ENCODE assay signal across 10 cellular contexts in the genomic region with DNA sequence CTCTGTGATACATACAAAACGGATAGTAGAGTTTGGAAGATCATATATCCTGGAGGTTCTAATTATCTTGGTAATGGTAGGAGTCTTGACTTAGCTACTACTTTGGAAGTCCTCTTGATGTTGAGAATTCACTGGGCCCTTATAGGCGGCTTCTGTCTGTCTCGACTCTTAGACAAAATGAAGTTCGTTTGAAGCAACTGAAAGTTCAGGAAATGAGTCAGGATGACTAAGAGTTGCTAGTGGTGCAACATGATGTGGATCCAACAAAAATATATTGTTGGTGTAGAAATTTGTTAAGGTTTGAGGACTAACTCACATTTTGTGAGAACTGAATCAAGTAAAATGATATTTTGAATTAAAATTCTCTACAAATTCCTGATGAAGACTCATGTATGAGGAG.
DNase-seq lines count a peak whose midpoint lies in the region; ATAC-seq and TF ChIP-seq lines count a peak whose summit lies in the region.
"Had no signal": no experiment of that assay in that cellular context is flagged by ENCODE, and none has a peak within 500 bp of the region (broad histone marks: within the 10 kb centered on the region; RNA-seq: fewer than 3 reads in every experiment).

No MANE protein-coding gene starts in this region.

- H4K8ac ChIP-seq in trophoblast cell (ENCODE audit: low read depth, low read length): no peak overlapping the region

- intact Hi-C loops in ascending aorta (cut with DNase I): loop anchor here (10.0 kb wide), 1 partner anchor 893 kb away; no protein-coding TSS in a partner anchor

- H3K4ac ChIP-seq in trophoblast cell (ENCODE audit: low read depth, low read length): no peak overlapping the region

- H2BK5ac ChIP-seq in trophoblast cell (ENCODE audit: low read depth, low read length, poor library complexity): no peak overlapping the region

- H3K18ac ChIP-seq in trophoblast cell (ENCODE audit: low read length): no peak overlapping the region

- no peak overlapping the region for H3K14ac ChIP-seq in trophoblast cell (ENCODE audit: low read length)

- H3K4me2 ChIP-seq in trophoblast cell (ENCODE audit: low read length): no peak overlapping the region

- H3K23ac ChIP-seq in trophoblast cell (ENCODE audit: low read length): no peak overlapping the region

- H3K9me3 ChIP-seq in ascending aorta (peaks cover 0 to 10% of the 10 kb centered on the region in 2 donors), trophoblast cell (ENCODE audit: insufficient read depth, low read depth, low read length) (no peaks in the 10 kb centered on the region)

- H2AFZ ChIP-seq in ACC112 (ENCODE audit: low read length, unreplicated experiment) (peak overlapping the region; percentile 17), trophoblast cell (ENCODE audit: insufficient read depth, low read length, poor library complexity) (no peak overlapping the region)

- DNase-seq in HS-27A (ENCODE audit: low read depth) (peak; percentile 84), ascending aorta (ENCODE audit: low spot score in 2 of 2) (peak in 1 of 2 donors; percentile 76), glomerular visceral epithelial cell (ENCODE audit: extremely low spot score) (peak; percentile 47), DMS 273 treated with DMSO at 0.1 percent for 48 hours (lab: John Stamatoyannopoulos, UW) (no peak), trophoblast cell (no peak), DMS79 (lab: John Stamatoyannopoulos, UW) (no peak)
- DNase-seq: NCI-H524 had no signal

- no peak overlapping the region for H4K12ac ChIP-seq in trophoblast cell (ENCODE audit: low read depth, low read length)

- no peak overlapping the region for H3K4me3 ChIP-seq in ACC112 (ENCODE audit: low read depth, low read length)
- no peak overlapping the region for H3K4me3 ChIP-seq in ascending aorta
- no peak overlapping the region for H3K4me3 ChIP-seq in trophoblast cell (ENCODE audit: low read depth, low read length)
- H3K4me3 ChIP-seq: skin epidermis had no signal

- no peaks in the 10 kb centered on the region for H3K79me1 ChIP-seq in trophoblast cell (ENCODE audit: low read length)

- H3K79me2 ChIP-seq in ACC112 (ENCODE audit: control insufficient read depth, insufficient read depth, low read length, unreplicated experiment) (no peaks in the 10 kb centered on the region), trophoblast cell (ENCODE audit: control insufficient read depth, insufficient read depth, low read length, poor library complexity) (no peaks in the 10 kb centered on the region)

- no peak overlapping the region for H2BK120ac ChIP-seq in trophoblast cell (ENCODE audit: insufficient read depth, low read length, poor library complexity)

- no peak for TF ChIP-seq CTCF in ascending aorta (IDR thresholded peaks at IDR 0.05)

- no peak for ATAC-seq in HG02938 (IDR thresholded peaks at IDR 0.05; ENCODE audit: unreplicated experiment)

- H3K9ac ChIP-seq in trophoblast cell (ENCODE audit: low read length): no peak overlapping the region

- no peak overlapping the region for H2AK5ac ChIP-seq in trophoblast cell (ENCODE audit: low read length)

- H3K27ac ChIP-seq in ACC112 (ENCODE audit: low read depth, low read length) (peak overlapping the region; percentile 56), ascending aorta (peak overlapping the region; percentile 93 to 97), trophoblast cell (ENCODE audit: low read depth, low read length) (no peak overlapping the region)

- H3K4me1 ChIP-seq in ACC112 (ENCODE audit: control insufficient read depth, insufficient read depth, low read length, unreplicated experiment): peaks cover 25% of the 10 kb centered on the region
- H3K4me1 ChIP-seq in ascending aorta: peaks cover 2 to 23% of the 10 kb centered on the region in 2 donors
- H3K4me1 ChIP-seq in trophoblast cell (ENCODE audit: control insufficient read depth in 1 of 2, insufficient read depth in 2 of 2, low read length in 2 of 2): no peaks in the 10 kb centered on the region

- no peak overlapping the region for H2BK12ac ChIP-seq in trophoblast cell (ENCODE audit: low read length)

- H3K36me3 ChIP-seq in ACC112 (ENCODE audit: insufficient read depth, low read length): no peaks in the 10 kb centered on the region
- no peaks in the 10 kb centered on the region for H3K36me3 ChIP-seq in ascending aorta
- H3K36me3 ChIP-seq in trophoblast cell (ENCODE audit: control insufficient read depth in 1 of 2, insufficient read depth in 2 of 2, low read length in 2 of 2): no peaks in the 10 kb centered on the region

- H3K27me3 ChIP-seq in ACC112 (ENCODE audit: insufficient read depth, low read length) (no peaks in the 10 kb centered on the region), ascending aorta (no peaks in the 10 kb centered on the region), trophoblast cell (ENCODE audit: insufficient read depth, low read length) (no peaks in the 10 kb centered on the region)

- H4K91ac ChIP-seq in trophoblast cell (ENCODE audit: low read depth, low read length): no peak overlapping the region

- WGBS in trophoblast cell (ENCODE audit: extremely low coverage, insufficient coverage, insufficient read length): no CpG with 5 or more reads among the region's 4 CpGs

Comparison
In these comparisons a context has a peak if more than half of its experiments do, and no peak if none do; other contexts are left out.
1. DNase-seq: peak in HS-27A (single experiment) and glomerular visceral epithelial cell (single experiment); none in DMS 273 treated with DMSO at 0.1 percent for 48 hours (single experiment), trophoblast cell (0 of 2) and DMS79 (single experiment).